18 cellular contexts compared by ENCODE assay signal in genomic region chr2:239539776-239540100, GRCh38.
DNase-seq lines count a peak whose midpoint lies in the region; ATAC-seq and TF ChIP-seq lines count a peak whose summit lies in the region.
"Had no signal": no experiment of that assay in that cellular context is flagged by ENCODE, and none has a peak within 500 bp of the region (broad histone marks: within the 10 kb centered on the region; RNA-seq: fewer than 3 reads in every experiment).

No MANE protein-coding gene starts in this region.

- 73 to 81% methylated on average over 11 of the region's 11 CpGs for WGBS in sigmoid colon, 2 donors

- no peaks in the 10 kb centered on the region for H3K36me3 ChIP-seq in sigmoid colon
- no peaks in the 10 kb centered on the region for H3K36me3 ChIP-seq in upper lobe of right lung

- no peak overlapping the region for H3K27ac Mint-ChIP-seq in activated naive CD8-positive, alpha-beta T cell treated with anti-CD3 and anti-CD28 coated beads, Interleukin-2, amount 10 ng/mL, durations not matched to agents 7 days and 5 days
- H3K27ac Mint-ChIP-seq in activated naive CD8-positive, alpha-beta T cell treated with anti-CD3 and anti-CD28 coated beads for 36 hours, result no peak overlapping the region
- no peak overlapping the region for H3K27ac Mint-ChIP-seq in natural killer cell treated with Interleukin-12 subunit alpha and Interleukin-12 subunit beta and Interleukin-15 and Interleukin-18, amount 100 ng/mL, for 72 hours
- H3K27ac Mint-ChIP-seq in natural killer cell, result no peak overlapping the region
- H3K27ac Mint-ChIP-seq: CD4-positive, alpha-beta T cell; H9 had no signal

- intact Hi-C loops in natural killer cell (cut with micrococcal nuclease) (no loop called here), sigmoid colon (cut with DNase I) (no loop called here), upper lobe of right lung (cut with DNase I) (no loop called here)

- POLR2A ChIA-PET in activated naive CD8-positive, alpha-beta T cell treated with anti-CD3 and anti-CD28 coated beads, Interleukin-2, amount 10 ng/mL, durations not matched to agents 7 days and 5 days (lab: Charles Lee), result no interaction called here

- H3K4me3 ChIP-seq in sigmoid colon, result no peak overlapping the region
- H3K4me3 ChIP-seq in upper lobe of right lung, result no peak overlapping the region
- H3K4me3 ChIP-seq: A549 had no signal

- H3K9me3 Mint-ChIP-seq in activated naive CD8-positive, alpha-beta T cell treated with anti-CD3 and anti-CD28 coated beads, Interleukin-2, amount 10 ng/mL, durations not matched to agents 7 days and 5 days, result peaks cover 4% of the 10 kb centered on the region
- peaks cover 11% of the 10 kb centered on the region for H3K9me3 Mint-ChIP-seq in activated naive CD8-positive, alpha-beta T cell treated with anti-CD3 and anti-CD28 coated beads for 36 hours
- no peaks in the 10 kb centered on the region for H3K9me3 Mint-ChIP-seq in natural killer cell treated with Interleukin-12 subunit alpha and Interleukin-12 subunit beta and Interleukin-15 and Interleukin-18, amount 100 ng/mL, for 72 hours
- H3K9me3 Mint-ChIP-seq in natural killer cell, result no peaks in the 10 kb centered on the region

- peaks cover 0 to 11% (median 10%) of the 10 kb centered on the region in 4 donors for H3K4me1 ChIP-seq in sigmoid colon
- no peaks in the 10 kb centered on the region for H3K4me1 ChIP-seq in upper lobe of right lung
- H3K4me1 ChIP-seq: A549, Caco-2 had no signal

- H3K27me3 Mint-ChIP-seq in activated naive CD8-positive, alpha-beta T cell treated with anti-CD3 and anti-CD28 coated beads, Interleukin-2, amount 10 ng/mL, durations not matched to agents 7 days and 5 days, result peaks cover 18% of the 10 kb centered on the region
- peaks cover 27% of the 10 kb centered on the region for H3K27me3 Mint-ChIP-seq in activated naive CD8-positive, alpha-beta T cell treated with anti-CD3 and anti-CD28 coated beads for 36 hours
- H3K27me3 Mint-ChIP-seq in natural killer cell treated with Interleukin-12 subunit alpha and Interleukin-12 subunit beta and Interleukin-15 and Interleukin-18, amount 100 ng/mL, for 72 hours, result peaks cover 5 to 11% of the 10 kb centered on the region in 2 donors
- peaks cover 11 to 25% of the 10 kb centered on the region in 2 donors for H3K27me3 Mint-ChIP-seq in natural killer cell (ENCODE audit: low read depth in 2 of 2)
- H3K27me3 Mint-ChIP-seq: CD4-positive, alpha-beta T cell had no signal

- TF ChIP-seq EP300 in sigmoid colon (IDR thresholded peaks at IDR 0.05), result no peak

- H3K4me3 Mint-ChIP-seq in activated naive CD8-positive, alpha-beta T cell treated with anti-CD3 and anti-CD28 coated beads, Interleukin-2, amount 10 ng/mL, durations not matched to agents 7 days and 5 days, result no peak overlapping the region
- H3K4me3 Mint-ChIP-seq in activated naive CD8-positive, alpha-beta T cell treated with anti-CD3 and anti-CD28 coated beads for 36 hours, result no peak overlapping the region
- no peak overlapping the region for H3K4me3 Mint-ChIP-seq in natural killer cell treated with Interleukin-12 subunit alpha and Interleukin-12 subunit beta and Interleukin-15 and Interleukin-18, amount 100 ng/mL, for 72 hours
- H3K4me3 Mint-ChIP-seq in natural killer cell, result no peak overlapping the region
- H3K4me3 Mint-ChIP-seq: CD4-positive, alpha-beta T cell; H9 had no signal

- no peak for ATAC-seq in activated naive CD8-positive, alpha-beta T cell treated with anti-CD3 and anti-CD28 coated beads, Interleukin-2, amount 10 ng/mL, durations not matched to agents 7 days and 5 days (ENCODE audit: low read depth)
- no peak for ATAC-seq in natural killer cell treated with Interleukin-12 subunit alpha and Interleukin-12 subunit beta and Interleukin-15 and Interleukin-18, amount 100 ng/mL, for 72 hours
- ATAC-seq in natural killer cell, result no peak
- ATAC-seq in upper lobe of right lung, result no peak
- no peak for ATAC-seq in GM19328 (IDR thresholded peaks at IDR 0.05; ENCODE audit: unreplicated experiment)

- no peak for TF ChIP-seq POLR2A in sigmoid colon (IDR thresholded peaks at IDR 0.05)

- DNase-seq in activated naive CD8-positive, alpha-beta T cell treated with anti-CD3 and anti-CD28 coated beads, Interleukin-2, amount 10 ng/mL, durations not matched to agents 7 days and 5 days, result peak; percentile 3
- no peak for DNase-seq in activated naive CD8-positive, alpha-beta T cell treated with anti-CD3 and anti-CD28 coated beads for 36 hours
- DNase-seq in natural killer cell treated with Interleukin-12 subunit alpha and Interleukin-12 subunit beta and Interleukin-15 and Interleukin-18, amount 100 ng/mL, for 72 hours (ENCODE audit: low spot score), result peak; percentile 26
- DNase-seq in natural killer cell (no peak), sigmoid colon (peak; percentile 20), upper lobe of right lung (peak; percentile 26), NCI-H526 (lab: John Stamatoyannopoulos, UW) (no peak)
- DNase-seq: AML-193; Caco-2; CD4-positive, alpha-beta T cell; DMS79 treated with DMSO at 0.1 percent for 48 hours; GF-D8; H9 had no signal

- peaks cover 0 to 2% (median 0%) of the 10 kb centered on the region in 4 donors for H3K9me3 ChIP-seq in sigmoid colon
- no peaks in the 10 kb centered on the region for H3K9me3 ChIP-seq in upper lobe of right lung
- H3K9me3 ChIP-seq: Caco-2 had no signal

- H3K36me3 Mint-ChIP-seq in activated naive CD8-positive, alpha-beta T cell treated with anti-CD3 and anti-CD28 coated beads, Interleukin-2, amount 10 ng/mL, durations not matched to agents 7 days and 5 days, result no peaks in the 10 kb centered on the region
- peaks cover 1% of the 10 kb centered on the region for H3K36me3 Mint-ChIP-seq in activated naive CD8-positive, alpha-beta T cell treated with anti-CD3 and anti-CD28 coated beads for 36 hours
- no peaks in the 10 kb centered on the region for H3K36me3 Mint-ChIP-seq in natural killer cell treated with Interleukin-12 subunit alpha and Interleukin-12 subunit beta and Interleukin-15 and Interleukin-18, amount 100 ng/mL, for 72 hours
- no peaks in the 10 kb centered on the region for H3K36me3 Mint-ChIP-seq in natural killer cell

- TF ChIP-seq CTCF in natural killer cell (IDR thresholded peaks at IDR 0.05), result no peak
- TF ChIP-seq CTCF in sigmoid colon (IDR thresholded peaks at IDR 0.05), result no peak
- no peak for TF ChIP-seq CTCF in upper lobe of right lung (IDR thresholded peaks at IDR 0.05)

- H3K4me1 Mint-ChIP-seq in activated naive CD8-positive, alpha-beta T cell treated with anti-CD3 and anti-CD28 coated beads, Interleukin-2, amount 10 ng/mL, durations not matched to agents 7 days and 5 days, result peaks cover 3% of the 10 kb centered on the region
- peaks cover 8% of the 10 kb centered on the region for H3K4me1 Mint-ChIP-seq in activated naive CD8-positive, alpha-beta T cell treated with anti-CD3 and anti-CD28 coated beads for 36 hours
- peaks cover 3 to 7% of the 10 kb centered on the region in 2 donors for H3K4me1 Mint-ChIP-seq in natural killer cell treated with Interleukin-12 subunit alpha and Interleukin-12 subunit beta and Interleukin-15 and Interleukin-18, amount 100 ng/mL, for 72 hours (ENCODE audit: low read depth in 2 of 2)
- H3K4me1 Mint-ChIP-seq in natural killer cell, result peaks cover 2 to 13% of the 10 kb centered on the region in 2 donors
- H3K4me1 Mint-ChIP-seq: H9 had no signal

- H3K27ac ChIP-seq in sigmoid colon, result no peak overlapping the region
- H3K27ac ChIP-seq in upper lobe of right lung, result no peak overlapping the region
- H3K27ac ChIP-seq: 22Rv1, A549, C4-2B, HL-60 had no signal

- H3K27me3 ChIP-seq in sigmoid colon (no peaks in the 10 kb centered on the region), upper lobe of right lung (peaks cover 4% of the 10 kb centered on the region)

Comparison
In these comparisons a context has a peak if more than half of its experiments do, and no peak if none do; other contexts are left out.
1. DNase-seq: peak in activated naive CD8-positive, alpha-beta T cell treated with anti-CD3 and anti-CD28 coated beads, Interleukin-2, amount 10 ng/mL, durations not matched to agents 7 days and 5 days (single experiment), natural killer cell treated with Interleukin-12 subunit alpha and Interleukin-12 subunit beta and Interleukin-15 and Interleukin-18, amount 100 ng/mL, for 72 hours (single experiment), sigmoid colon (single experiment) and upper lobe of right lung (single experiment); none in activated naive CD8-positive, alpha-beta T cell treated with anti-CD3 and anti-CD28 coated beads for 36 hours (single experiment), natural killer cell (single experiment) and NCI-H526 (0 of 2).